ENCODE assay signal across 26 cellular contexts in genomic region chrX:106783716-106784115, GRCh38. TPM values are rescaled to one million over a fixed set of nuclear protein-coding genes. Genes with fewer than 3 reads are reported as not detected.
"Had no signal": no experiment of that assay in that cellular context is flagged by ENCODE, and none has a peak within 500 bp of the region (broad histone marks: within the 10 kb centered on the region; RNA-seq: fewer than 3 reads in every experiment).

No MANE protein-coding gene starts in this region.

- H3K36me3 ChIP-seq: breast epithelium, heart left ventricle, pancreas, prostate gland, transverse colon had no signal

- H3K27ac ChIP-seq: breast epithelium, heart left ventricle, pancreas, prostate gland, skin epidermis, testis, transverse colon had no signal

- ATAC-seq: activated CD8-positive, alpha-beta memory T cell treated with anti-CD3 and anti-CD28 coated beads, Interleukin-2, amount 10 ng/mL, durations not matched to agents 7 days and 5 days; activated CD8-positive, alpha-beta T cell treated with anti-CD3 and anti-CD28 coated beads, Interleukin-2, amount 10 ng/mL, durations not matched to agents 7 days and 5 days; activated naive CD8-positive, alpha-beta T cell treated with anti-CD3 and anti-CD28 coated beads, Interleukin-2, amount 50 U/mL, for 24 hours; esophagus mucosa; heart left ventricle; naive thymus-derived CD4-positive, alpha-beta T cell; pancreas; sciatic nerve; stimulated activated naive CD8-positive, alpha-beta T cell treated with anti-CD3 and anti-CD28 coated beads, Interleukin-15, Interleukin-2, amounts not matched to agents 100 U/mL and 50 U/mL, for 24 hours had no signal

- H3K27me3 ChIP-seq: pancreas, testis, transverse colon had no signal

- H3K4me3 ChIP-seq: breast epithelium, heart left ventricle, pancreas, prostate gland, skin epidermis, testis, transverse colon had no signal

- H3K9me3 ChIP-seq: breast epithelium, heart left ventricle, pancreas, prostate gland, testis, transverse colon had no signal

- H3K4me1 ChIP-seq: breast epithelium, heart left ventricle, prostate gland, testis, transverse colon had no signal

- DNase-seq: activated B cell treated with CpG ODN at 0.5 μM for 24 hours; activated CD4-positive, alpha-beta T cell treated with anti-CD3 and anti-CD28 coated beads, Interleukin-2, amount 50 U/mL, for 1 hour; activated CD8-positive, alpha-beta memory T cell treated with anti-CD3 and anti-CD28 coated beads, Interleukin-2, amount 10 ng/mL, durations not matched to agents 7 days and 5 days; activated CD8-positive, alpha-beta T cell treated with anti-CD3 and anti-CD28 coated beads, Interleukin-2, amount 10 ng/mL, durations not matched to agents 7 days and 5 days; activated naive CD8-positive, alpha-beta T cell treated with anti-CD3 and anti-CD28 coated beads, Interleukin-2, amount 50 U/mL, for 24 hours; activated T-cell treated with anti-CD3 and anti-CD28 coated beads, Interleukin-2, amount 50 U/mL, for 48 hours; amygdala; central memory CD4-positive, alpha-beta T cell; foreskin fibroblast; heart left ventricle; midbrain; naive thymus-derived CD4-positive, alpha-beta T cell; nucleus accumbens; pancreas; retina; stimulated activated CD4-positive, alpha-beta T cell treated with anti-CD3 and anti-CD28 coated beads, Interleukin-12 subunit alpha, Interleukin-12 subunit beta, amount 100 ng/mL, for 4 hours; stimulated activated CD4-positive, alpha-beta T cell treated with anti-CD3 and anti-CD28 coated beads, Interleukin-4, amount 100 ng/mL, for 1 hour; stimulated activated naive CD8-positive, alpha-beta T cell treated with anti-CD3 and anti-CD28 coated beads, Interleukin-15, Interleukin-2, amounts not matched to agents 100 U/mL and 50 U/mL, for 24 hours; testis; transverse colon had no signal

RNA-seq across cellular contexts. Expression of gene RNF128, which starts 57.2 kb away (rescaled TPM):
- total RNA-seq: activated B cell treated with CpG ODN at 0.5 μM for 24 hours; activated CD8-positive, alpha-beta memory T cell treated with anti-CD3 and anti-CD28 coated beads, Interleukin-2, amount 10 ng/mL, durations not matched to agents 7 days and 5 days; activated CD8-positive, alpha-beta T cell treated with anti-CD3 and anti-CD28 coated beads, Interleukin-2, amount 10 ng/mL, durations not matched to agents 7 days and 5 days; activated T-helper 2 cell treated with anti-CD3 and anti-CD28 coated beads, Interferon-gamma antibody, Interleukin-2, Interleukin-4, amounts not matched to agents 10 μg/mL and 5 μg/mL and 100 μg/mL, durations not matched to agents 14 hours and 24 hours and 36 hours; naive thymus-derived CD4-positive, alpha-beta T cell had no signal
- polyA plus RNA-seq: naive thymus-derived CD4-positive, alpha-beta T cell had no signal
